22 cellular contexts compared by ENCODE assay signal in the genomic region with DNA sequence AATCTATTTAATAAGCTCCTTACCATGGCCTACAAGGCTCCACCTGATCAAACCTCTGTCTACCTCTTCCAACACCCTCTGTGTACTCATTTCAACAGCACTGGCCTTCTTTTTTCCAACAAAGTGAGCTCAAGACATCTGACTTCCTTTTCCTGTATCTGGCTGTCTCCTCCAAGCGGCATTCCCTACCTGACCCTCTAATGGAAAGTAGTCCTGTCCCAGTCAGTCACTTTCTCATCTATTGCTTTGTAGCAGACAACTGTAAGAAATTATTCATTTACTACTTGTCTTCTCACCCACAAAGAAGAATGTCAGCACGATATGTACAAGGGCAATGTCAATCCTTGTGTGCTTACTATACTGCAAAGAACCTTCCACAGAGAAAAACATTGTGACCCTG.
"Had no signal": no experiment of that assay in that cellular context is flagged by ENCODE, and none has a peak within 500 bp of the region (broad histone marks: within the 10 kb centered on the region; RNA-seq: fewer than 3 reads in every experiment).

No MANE protein-coding gene starts in this region.

- H3K27me3 Mint-ChIP-seq: central memory CD8-positive, alpha-beta T cell; dendritic cell treated with granulocyte-macrophage colony-stimulating factor and Interleukin-4, amounts not matched to agents 40 ng/mL and 50 ng/mL, for 4 days; effector memory CD8-positive, alpha-beta T cell had no signal

- H3K9me3 Mint-ChIP-seq: activated naive CD4-positive, alpha-beta T cell treated with anti-CD3 and anti-CD28 coated beads, Interleukin-2, amount 50 U/mL, for 72 hours; activated T-cell treated with anti-CD3 and anti-CD28 coated beads, Interleukin-2, amount 50 U/mL, for 72 hours; central memory CD8-positive, alpha-beta T cell; dendritic cell treated with granulocyte-macrophage colony-stimulating factor and Interleukin-4, amounts not matched to agents 40 ng/mL and 50 ng/mL, for 4 days; effector memory CD8-positive, alpha-beta T cell; immature natural killer cell had no signal

- DNase-seq: activated CD4-positive, alpha-beta T cell treated with anti-CD3 and anti-CD28 coated beads for 4 hours; activated CD8-positive, alpha-beta memory T cell treated with anti-CD3 and anti-CD28 coated beads, Interleukin-2, amount 50 U/mL, for 48 hours; activated gamma-delta T cell; activated T-cell treated with anti-CD3 and anti-CD28 coated beads, Interleukin-2, amount 50 U/mL, for 72 hours; amniotic stem cell; body of pancreas; effector memory CD8-positive, alpha-beta T cell; heart left ventricle; immature natural killer cell; midbrain; nucleus accumbens; posterior cingulate gyrus; right cardiac atrium; stimulated activated CD4-positive, alpha-beta T cell treated with anti-CD3 and anti-CD28 coated beads, Interleukin-4, amount 100 ng/mL, for 24 hours; stimulated activated naive CD4-positive, alpha-beta T cell; T-helper 2 cell; uterus had no signal

- H3K27ac ChIP-seq: body of pancreas, heart left ventricle, skin epidermis, tibial nerve, uterus had no signal

- H3K36me3 ChIP-seq: heart left ventricle, tibial nerve, uterus had no signal

- H3K9me3 ChIP-seq: body of pancreas, heart left ventricle, tibial nerve, uterus had no signal

- H3K36me3 Mint-ChIP-seq: activated naive CD4-positive, alpha-beta T cell treated with anti-CD3 and anti-CD28 coated beads, Interleukin-2, amount 50 U/mL, for 72 hours; immature natural killer cell had no signal

- H3K27ac Mint-ChIP-seq: activated T-cell treated with anti-CD3 and anti-CD28 coated beads, Interleukin-2, amount 50 U/mL, for 72 hours; dendritic cell treated with granulocyte-macrophage colony-stimulating factor and Interleukin-4, amounts not matched to agents 40 ng/mL and 50 ng/mL, for 4 days had no signal

- H3K4me3 ChIP-seq: body of pancreas, heart left ventricle, skin epidermis, tibial nerve, uterus had no signal

- ATAC-seq: activated naive CD4-positive, alpha-beta T cell treated with anti-CD3 and anti-CD28 coated beads, Interleukin-2, amount 50 U/mL, for 72 hours; activated T-cell treated with anti-CD3 and anti-CD28 coated beads, Interleukin-2, amount 50 U/mL, for 72 hours; body of pancreas; effector memory CD8-positive, alpha-beta T cell; heart left ventricle; right cardiac atrium had no signal

- H3K4me3 Mint-ChIP-seq: activated T-cell treated with anti-CD3 and anti-CD28 coated beads, Interleukin-2, amount 50 U/mL, for 72 hours; central memory CD8-positive, alpha-beta T cell; dendritic cell treated with granulocyte-macrophage colony-stimulating factor and Interleukin-4, amounts not matched to agents 40 ng/mL and 50 ng/mL, for 4 days; effector memory CD8-positive, alpha-beta T cell; immature natural killer cell had no signal

- H3K27me3 ChIP-seq: body of pancreas, heart left ventricle, tibial nerve, uterus had no signal
